8 cellular contexts compared by ENCODE assay signal in the genomic region with DNA sequence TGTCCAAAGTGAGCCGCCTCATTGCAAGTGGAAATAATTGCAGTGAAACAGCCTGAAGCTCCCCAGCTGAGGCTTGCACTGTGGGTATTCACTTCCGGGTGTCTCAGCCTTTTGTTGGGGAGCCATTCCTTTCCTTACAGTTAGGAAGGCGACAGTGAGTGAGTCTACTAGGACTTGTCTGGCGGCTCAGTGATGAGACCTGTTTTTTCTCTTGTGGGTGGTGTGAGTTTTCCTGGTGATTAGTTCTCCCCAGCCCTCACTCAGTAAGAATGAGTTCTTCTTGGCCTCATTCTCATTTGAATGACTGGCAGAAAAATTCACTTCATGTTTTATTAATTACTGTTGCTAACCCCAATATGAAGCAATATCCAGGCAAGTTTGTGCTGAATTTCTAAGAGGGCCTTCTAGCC. TPM values are rescaled to one million over a fixed set of nuclear protein-coding genes. Genes with fewer than 3 reads are reported as not detected.
DNase-seq lines count a peak whose midpoint lies in the region; ATAC-seq and TF ChIP-seq lines count a peak whose summit lies in the region.

No MANE protein-coding gene starts in this region.

- peak overlapping the region; percentile 44; the same call in 1 of the 2 replicates for H3K9ac ChIP-seq in OCI-LY3 (ENCODE audit: low read length)

- H3K4me2 ChIP-seq in OCI-LY3 (ENCODE audit: low read length), result peak overlapping the region; percentile 99

- H3K4me1 ChIP-seq in OCI-LY3 (ENCODE audit: low read length) (peaks cover 7% of the 10 kb centered on the region), neutrophil (ENCODE audit: control insufficient read depth in 1 of 2, insufficient read depth in 1 of 2, low read depth in 1 of 2, low read length in 1 of 2) (peaks cover 54 to 56% of the 10 kb centered on the region in 2 experiments), heart right ventricle (peaks cover 0 to 52% (median 30%) of the 10 kb centered on the region in 9 donors)

- H3K79me2 ChIP-seq in OCI-LY3 (ENCODE audit: low read length), result peaks cover 42% of the 10 kb centered on the region

- H3K9me3 ChIP-seq in OCI-LY3 (ENCODE audit: insufficient read depth, low read length) (no peaks in the 10 kb centered on the region), neutrophil (no peaks in the 10 kb centered on the region), heart right ventricle (no peaks in the 10 kb centered on the region)

- H2AFZ ChIP-seq in OCI-LY3 (ENCODE audit: low read depth, low read length), result no peak overlapping the region

- intact Hi-C loops in heart right ventricle (cut with DNase I), result loop anchor here in 1 of 10 donors (10.0 kb wide), 1 partner anchor 206 kb away; a partner anchor contains a TSS

- ATAC-seq in heart right ventricle, result no peak

- H3K36me3 ChIP-seq in OCI-LY3 (replicated peaks; ENCODE audit: low read depth, low read length), result peaks cover 50% of the 10 kb centered on the region
- peaks cover 39% of the 10 kb centered on the region for H3K36me3 ChIP-seq in neutrophil
- peaks cover 0 to 54% (median 18%) of the 10 kb centered on the region in 9 donors for H3K36me3 ChIP-seq in heart right ventricle

- H3K27ac ChIP-seq in OCI-LY3 (ENCODE audit: low read length) (peak overlapping the region; percentile 23; the same call in 1 of the 2 replicates), neutrophil (peak overlapping the region; percentile 93), heart right ventricle (peak overlapping the region in 5 of 10 donors; percentile 86 to 94 (median 92))

- H4K20me1 ChIP-seq in OCI-LY3 (ENCODE audit: insufficient read depth, low read length), result peaks cover 24% of the 10 kb centered on the region

- H3K4me3 ChIP-seq in OCI-LY3 (ENCODE audit: low read length) (peak overlapping the region; percentile 94), neutrophil (ENCODE audit: low read depth in 1 of 2, low read length in 1 of 2) (peak overlapping the region; percentile 28 to 74), heart right ventricle (peak overlapping the region in 4 of 10 donors; percentile 71 to 95 (median 90))

- H3K27me3 ChIP-seq in OCI-LY3 (ENCODE audit: low read depth, low read length), result no peaks in the 10 kb centered on the region
- no peaks in the 10 kb centered on the region for H3K27me3 ChIP-seq in neutrophil
- H3K27me3 ChIP-seq in heart right ventricle, result no peaks in the 10 kb centered on the region

- 47 to 57% methylated on average over 4 of the region's 4 CpGs for WGBS in heart right ventricle, 2 donors

- no peak for TF ChIP-seq CTCF in OCI-LY3 (IDR thresholded peaks at IDR 0.05; ENCODE audit: low read depth, low read length)
- no peak for TF ChIP-seq CTCF in neutrophil (IDR thresholded peaks at IDR 0.05)
- TF ChIP-seq CTCF in heart right ventricle (IDR thresholded peaks at IDR 0.05), result no peak

- DNase-seq in GF-D8 (lab: John Stamatoyannopoulos, UW) (peak; percentile 61), medulla oblongata (ENCODE audit: extremely low spot score) (no peak), activated gamma-delta T cell treated with Interleukin-2 at 50 U/mL for 16 hours (no peak), heart right ventricle (no peak), hippocampal formation (lab: John Stamatoyannopoulos, UW) (no peak)
- peak; percentile 20 for DNase-seq in central memory CD4-positive, alpha-beta T cell

RNA-seq across cellular contexts. Expression of a gene that starts 2.6 kb away (rescaled TPM):
- total RNA-seq in heart right ventricle, result 100 to 1,000 TPM; 187 to 389 (median 246) TPM
- 100 to 1,000 TPM in 1 of 2 donors, 10 to 100 TPM in 1; 21.5 to 323 TPM for polyA plus RNA-seq in heart right ventricle

RNA-seq across cellular contexts. Expression of a gene that starts 17.2 kb away (rescaled TPM):
- total RNA-seq in heart right ventricle, result 10 to 100 TPM; 11.7 to 20.3 (median 15.1) TPM
- 10 to 100 TPM; 31.0 to 31.3 TPM for polyA plus RNA-seq in heart right ventricle

RNA-seq across cellular contexts. Expression of a gene that starts 17.4 kb away (rescaled TPM):
- 10 to 100 TPM; 13.4 to 27.3 (median 18.4) TPM for total RNA-seq in heart right ventricle
- 10 to 100 TPM; 21.1 to 49.6 TPM for polyA plus RNA-seq in heart right ventricle

RNA-seq across cellular contexts. Expression of a gene that starts 27.4 kb away (rescaled TPM):
- total RNA-seq in heart right ventricle, result 10 to 100 TPM; 11.1 to 30.5 (median 20.8) TPM
- 10 to 100 TPM; 29.3 to 46.6 TPM for polyA plus RNA-seq in heart right ventricle

Comparison
In these comparisons a context has a peak if more than half of its experiments do, and no peak if none do; other contexts are left out.
1. DNase-seq: peak in GF-D8 (single experiment) and central memory CD4-positive, alpha-beta T cell (single experiment); none in medulla oblongata (single experiment), activated gamma-delta T cell treated with Interleukin-2 at 50 U/mL for 16 hours (single experiment), heart right ventricle (0 of 2) and hippocampal formation (0 of 2).